In the genomic region with DNA sequence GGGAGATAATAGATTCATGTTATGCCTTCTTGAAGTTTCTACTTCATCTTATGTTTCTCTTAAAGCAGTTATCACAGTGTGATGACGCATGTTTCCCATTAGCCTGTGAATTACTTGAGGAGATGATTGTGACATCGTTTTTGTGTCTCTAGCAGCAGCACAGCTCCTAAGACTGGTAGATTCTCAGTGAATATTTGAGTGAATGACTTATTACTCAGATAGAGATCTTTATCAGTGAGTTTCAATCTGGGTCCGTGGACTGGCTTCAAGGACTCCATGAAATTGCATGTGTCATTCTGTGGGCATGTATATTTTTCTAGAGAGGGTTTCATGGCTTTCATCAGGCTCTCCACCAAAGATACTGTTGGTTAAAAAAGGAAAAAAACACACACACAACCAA, we compare ENCODE assay signal across 8 cellular contexts. TPM values are rescaled to one million over a fixed set of nuclear protein-coding genes. Genes with fewer than 3 reads are reported as not detected.
A peak's percentile ranks its signal among the peaks of the same experiment; 100 is the strongest.
DNase-seq lines count a peak whose midpoint lies in the region; ATAC-seq and TF ChIP-seq lines count a peak whose summit lies in the region.

No MANE protein-coding gene starts in this region.

- H3K36me3 ChIP-seq in right atrium auricular region, result no peaks in the 10 kb centered on the region
- no peaks in the 10 kb centered on the region for H3K36me3 ChIP-seq in left lung
- peaks cover 0 to 4% of the 10 kb centered on the region in 2 donors for H3K36me3 ChIP-seq in vagina

- ATAC-seq in left ventricle myocardium superior, result no peak
- no peak for ATAC-seq in left lung

- peak overlapping the region; percentile 100 for H3K27ac Mint-ChIP-seq in activated naive CD4-positive, alpha-beta T cell treated with anti-CD3 and anti-CD28 coated beads, Interleukin-2, amount 50 U/mL, for 24 hours

- intact Hi-C loops in left ventricle myocardium superior (cut with micrococcal nuclease) (no loop called here), left lung (cut with DNase I) (no loop called here), vagina (cut with DNase I) (no loop called here)

- H3K27ac ChIP-seq in right atrium auricular region, result peak overlapping the region; percentile 1 to 53
- peak overlapping the region; percentile 24 to 51 for H3K27ac ChIP-seq in left lung
- H3K27ac ChIP-seq in vagina, result peak overlapping the region; percentile 78

- TF ChIP-seq POLR2A in vagina (IDR thresholded peaks at IDR 0.05), result no peak

- DNase-seq in right atrium auricular region (ENCODE audit: low spot score) (no peak), left ventricle myocardium superior (no peak), left lung (no peak), vagina (ENCODE audit: extremely low spot score in 2 of 2) (no peak), retina (no peak), D341Med (ENCODE audit: low spot score) (no peak), amygdala (lab: John Stamatoyannopoulos, UW) (no peak)

- TF ChIP-seq CTCF in right atrium auricular region (IDR thresholded peaks at IDR 0.05), result no peak
- no peak for TF ChIP-seq CTCF in left lung (IDR thresholded peaks at IDR 0.05)
- no peak for TF ChIP-seq CTCF in vagina (IDR thresholded peaks at IDR 0.05)

- peaks cover 15% of the 10 kb centered on the region for H3K36me3 Mint-ChIP-seq in activated naive CD4-positive, alpha-beta T cell treated with anti-CD3 and anti-CD28 coated beads, Interleukin-2, amount 50 U/mL, for 24 hours

- peaks cover 7% of the 10 kb centered on the region for H3K9me3 Mint-ChIP-seq in activated naive CD4-positive, alpha-beta T cell treated with anti-CD3 and anti-CD28 coated beads, Interleukin-2, amount 50 U/mL, for 24 hours

- no peak overlapping the region for H3K4me3 ChIP-seq in right atrium auricular region
- H3K4me3 ChIP-seq in left lung, result no peak overlapping the region
- no peak overlapping the region for H3K4me3 ChIP-seq in vagina

- H3K4me1 Mint-ChIP-seq in activated naive CD4-positive, alpha-beta T cell treated with anti-CD3 and anti-CD28 coated beads, Interleukin-2, amount 50 U/mL, for 24 hours, result peaks cover 84% of the 10 kb centered on the region

- peak overlapping the region; percentile 91 for H3K4me3 Mint-ChIP-seq in activated naive CD4-positive, alpha-beta T cell treated with anti-CD3 and anti-CD28 coated beads, Interleukin-2, amount 50 U/mL, for 24 hours

- H3K27me3 Mint-ChIP-seq in activated naive CD4-positive, alpha-beta T cell treated with anti-CD3 and anti-CD28 coated beads, Interleukin-2, amount 50 U/mL, for 24 hours, result no peaks in the 10 kb centered on the region

- peaks cover 0 to 85% of the 10 kb centered on the region in 2 donors for H3K4me1 ChIP-seq in right atrium auricular region
- peaks cover 14 to 42% of the 10 kb centered on the region in 2 donors for H3K4me1 ChIP-seq in left lung
- H3K4me1 ChIP-seq in vagina, result peaks cover 67% of the 10 kb centered on the region

- no peaks in the 10 kb centered on the region for H3K27me3 ChIP-seq in right atrium auricular region
- no peaks in the 10 kb centered on the region for H3K27me3 ChIP-seq in left lung
- no peaks in the 10 kb centered on the region for H3K27me3 ChIP-seq in vagina

- H3K9me3 ChIP-seq in right atrium auricular region, result no peaks in the 10 kb centered on the region
- no peaks in the 10 kb centered on the region for H3K9me3 ChIP-seq in left lung
- no peaks in the 10 kb centered on the region for H3K9me3 ChIP-seq in vagina

RNA-seq across cellular contexts. Expression of gene YPEL2, which starts 29.9 kb away (rescaled TPM):
- 10 to 100 TPM; 28.3 to 34.1 TPM for total RNA-seq in right atrium auricular region
- total RNA-seq in left ventricle myocardium superior, result 38.9 TPM
- 10 to 100 TPM; 13.8 to 23.6 TPM for total RNA-seq in left lung
- total RNA-seq in vagina, result 16.7 TPM

Comparison
In these comparisons a context has a peak if more than half of its experiments do, and no peak if none do; other contexts are left out.
1. H3K27ac ChIP-seq: peak in every context shown above with its lines; median percentile 78 in vagina; 38 in left lung; 27 in right atrium auricular region.